ENCODE assay signal across 22 cellular contexts in the genomic region with DNA sequence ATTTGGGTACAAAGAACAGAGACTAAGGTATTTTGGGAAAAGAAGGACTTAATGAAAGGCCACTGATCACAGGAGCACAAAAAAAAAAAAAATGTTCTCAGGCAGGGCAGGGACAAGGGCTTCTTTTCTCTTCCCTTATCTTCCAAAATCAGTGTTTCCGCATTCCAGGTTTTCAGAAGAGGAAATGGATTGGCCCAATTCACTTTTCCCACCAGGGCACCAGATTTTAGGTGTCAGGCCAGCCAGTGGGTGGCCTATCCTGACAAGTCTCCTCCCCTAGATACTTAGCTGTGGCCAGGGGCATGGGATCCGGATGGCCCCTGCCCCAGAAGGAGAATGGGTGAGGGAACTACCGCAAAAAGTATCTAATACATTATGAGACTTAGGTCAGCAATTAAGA.
"Had no signal": no experiment of that assay in that cellular context is flagged by ENCODE, and none has a peak within 500 bp of the region (broad histone marks: within the 10 kb centered on the region; RNA-seq: fewer than 3 reads in every experiment).

No MANE protein-coding gene starts in this region.

- H3K9me3 ChIP-seq: esophagus squamous epithelium, gastrocnemius medialis, mucosa of descending colon, thoracic aorta had no signal

- H3K27ac Mint-ChIP-seq: activated naive CD8-positive, alpha-beta T cell treated with anti-CD3 and anti-CD28 coated beads for 36 hours; activated T-cell treated with anti-CD3 and anti-CD28 coated beads, Interleukin-2, amount 50 U/mL, for 24 hours; activated T-helper 17 cell treated with anti-CD3 and anti-CD28 coated beads, Interleukin-2, amount 50 U/mL, for 72 hours; type B pancreatic cell had no signal

- H3K4me1 Mint-ChIP-seq: activated naive CD8-positive, alpha-beta T cell treated with anti-CD3 and anti-CD28 coated beads for 36 hours; activated T-helper 17 cell treated with anti-CD3 and anti-CD28 coated beads, Interleukin-2, amount 50 U/mL, for 72 hours had no signal

- H3K36me3 Mint-ChIP-seq: activated naive CD8-positive, alpha-beta T cell treated with anti-CD3 and anti-CD28 coated beads for 36 hours; type B pancreatic cell had no signal

- DNase-seq: activated CD4-positive, alpha-beta T cell treated with anti-CD3 and anti-CD28 coated beads, Interleukin-2, amount 50 U/mL, for 4 hours; activated CD8-positive, alpha-beta memory T cell treated with anti-CD3 and anti-CD28 coated beads for 24 hours; activated CD8-positive, alpha-beta memory T cell treated with anti-CD3 and anti-CD28 coated beads, Interleukin-2, amount 50 U/mL, for 4 hours; activated naive CD4-positive, alpha-beta T cell; activated naive CD8-positive, alpha-beta T cell treated with anti-CD3 and anti-CD28 coated beads for 36 hours; activated T-cell treated with anti-CD3 and anti-CD28 coated beads, Interleukin-2, amount 50 U/mL, for 24 hours; cerebellar nuclear complex; esophagus squamous epithelium; gastrocnemius medialis; hippocampal formation; left colon; mesenchymal stem cell; mucosa of descending colon; retina; stimulated activated CD4-positive, alpha-beta T cell treated with anti-CD3 and anti-CD28 coated beads, Interleukin-4, amount 100 ng/mL, for 1 hour; stimulated activated naive CD4-positive, alpha-beta T cell; T-helper 1 cell; T-helper 9 cell had no signal

- ATAC-seq: activated T-helper 17 cell treated with anti-CD3 and anti-CD28 coated beads, Interleukin-2, amount 50 U/mL, for 72 hours; gastrocnemius medialis; left colon; mucosa of descending colon had no signal

- H3K4me1 ChIP-seq: esophagus squamous epithelium, gastrocnemius medialis had no signal

- H3K27me3 ChIP-seq: gastrocnemius medialis had no signal

- H3K27me3 Mint-ChIP-seq: activated naive CD8-positive, alpha-beta T cell treated with anti-CD3 and anti-CD28 coated beads for 36 hours; type B pancreatic cell had no signal

- H3K9me3 Mint-ChIP-seq: activated naive CD8-positive, alpha-beta T cell treated with anti-CD3 and anti-CD28 coated beads for 36 hours; activated T-cell treated with anti-CD3 and anti-CD28 coated beads, Interleukin-2, amount 50 U/mL, for 24 hours; activated T-helper 17 cell treated with anti-CD3 and anti-CD28 coated beads, Interleukin-2, amount 50 U/mL, for 72 hours; type B pancreatic cell had no signal

- H3K4me3 Mint-ChIP-seq: activated naive CD8-positive, alpha-beta T cell treated with anti-CD3 and anti-CD28 coated beads for 36 hours; activated T-cell treated with anti-CD3 and anti-CD28 coated beads, Interleukin-2, amount 50 U/mL, for 24 hours; activated T-helper 17 cell treated with anti-CD3 and anti-CD28 coated beads, Interleukin-2, amount 50 U/mL, for 72 hours; type B pancreatic cell had no signal

- H3K27ac ChIP-seq: coronary artery, esophagus squamous epithelium, gastrocnemius medialis, thoracic aorta had no signal
